15 cellular contexts compared by ENCODE assay signal in the genomic region with DNA sequence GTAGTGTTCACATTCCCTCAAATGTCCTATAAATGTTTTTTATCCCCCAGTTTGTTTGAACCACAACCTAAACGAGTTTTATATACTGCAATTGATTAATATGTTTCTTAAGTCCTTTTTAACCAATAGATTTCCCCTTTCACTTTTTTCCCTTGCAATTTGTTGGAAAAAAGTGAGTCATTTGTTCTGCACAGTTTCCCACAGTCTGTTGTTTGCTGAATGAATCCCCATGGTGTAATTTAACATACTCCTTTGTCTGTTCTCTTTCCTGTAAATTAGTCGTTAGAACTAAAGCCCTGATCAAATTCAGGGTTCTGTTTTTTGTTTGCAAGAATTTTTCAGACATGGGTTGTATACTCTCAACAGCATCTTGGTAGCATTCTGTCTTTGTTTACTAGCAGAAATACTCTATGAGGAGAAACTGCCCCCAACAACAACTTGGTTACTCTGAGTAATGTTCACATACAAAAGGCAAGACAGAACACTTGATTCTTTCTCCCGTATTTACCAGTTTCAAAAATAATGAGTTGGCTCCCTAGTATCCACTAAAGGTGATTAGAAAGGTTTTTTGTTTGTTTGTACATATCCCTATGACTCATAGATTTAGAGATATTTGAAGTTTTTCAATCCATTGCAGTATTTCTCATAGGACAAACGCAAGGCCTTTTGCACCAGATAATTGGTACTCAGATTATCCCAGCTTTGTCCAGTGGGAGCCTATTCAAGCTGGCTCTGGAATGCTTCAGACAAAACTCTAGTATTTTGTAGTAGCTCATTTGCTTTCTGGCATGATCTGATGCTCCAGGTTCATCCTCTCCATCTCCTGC. TPM values are rescaled to one million over a fixed set of nuclear protein-coding genes. Genes with fewer than 3 reads are reported as not detected.
DNase-seq lines count a peak whose midpoint lies in the region; FAIRE-seq and TF ChIP-seq lines count a peak whose summit lies in the region.
"Had no signal": no experiment of that assay in that cellular context is flagged by ENCODE, and none has a peak within 500 bp of the region (broad histone marks: within the 10 kb centered on the region; RNA-seq: fewer than 3 reads in every experiment).

No MANE protein-coding gene starts in this region.

- H3K27me3 ChIP-seq in A673 (replicated peaks; ENCODE audit: insufficient read depth, low read depth, low read length, poor library complexity), result no peaks in the 10 kb centered on the region
- H3K27me3 ChIP-seq: uterus had no signal

- DNase-seq in A673 (ENCODE audit: low spot score) (peak; percentile 45), NCI-H146 (lab: John Stamatoyannopoulos, UW) (peak; percentile 26), dermis blood vessel endothelial cell (peak; percentile 88), lung microvascular endothelial cell (ENCODE audit: low read depth in 2 of 2) (peak; percentile 79 to 83), DMS153 treated with DMSO at 0.1 percent for 48 hours (lab: John Stamatoyannopoulos, UW; ENCODE audit: unreplicated experiment) (no peak), NCI-H2081 treated with DMSO at 0.1 percent for 48 hours (lab: John Stamatoyannopoulos, UW) (no peak), RCC 7860 (ENCODE audit: low spot score) (no peak), erythroblast (lab: John Stamatoyannopoulos, UW) (no peak)
- DNase-seq: activated CD4-positive, alpha-beta memory T cell treated with anti-CD3 and anti-CD28 coated beads, Interleukin-2, amount 10 ng/mL, durations not matched to agents 7 days and 5 days; cortex of kidney; NCI-H1092; NCI-H510A treated with DMSO at 0.1 percent for 48 hours; RPMI8226; uterus had no signal

- BruUV-seq in A673 (replicated peaks; lab: Mats Ljungman, UMichigan), result no TSS peak

- H3K36me3 ChIP-seq in A673 (ENCODE audit: insufficient read depth, low read length, poor library complexity, severe bottlenecking), result peaks cover 6% of the 10 kb centered on the region
- H3K36me3 ChIP-seq: uterus had no signal

- H3K4me1 ChIP-seq in A673 (ENCODE audit: insufficient read depth, low read length, poor library complexity, severe bottlenecking), result no peaks in the 10 kb centered on the region
- H3K4me1 ChIP-seq: uterus had no signal

- POLR2A ChIA-PET in A673 (lab: Charles Lee; ENCODE audit: low non-redundant PET), result no interaction called here

- no peak overlapping the region for H3K4me3 ChIP-seq in A673 (ENCODE audit: low read depth, low read length, poor library complexity, severe bottlenecking)
- H3K4me3 ChIP-seq: uterus had no signal

- no peak for FAIRE-seq in RCC 7860 (lab: Jason Lieb, UNC)
- FAIRE-seq: H1 had no signal

- TF ChIP-seq CTCF in A673 (conservative IDR thresholded peaks at IDR 0.05; ENCODE audit: low read depth, low read length), result no peak

- no peak for TF ChIP-seq POLR2A in erythroblast (IDR thresholded peaks at IDR 0.05; ENCODE audit: low read length)

- no peaks in the 10 kb centered on the region for H3K9me3 ChIP-seq in A673 (ENCODE audit: low read depth, low read length, poor library complexity, severe bottlenecking)
- H3K9me3 ChIP-seq: uterus had no signal

- H3K27ac ChIP-seq in A673 (ENCODE audit: low read depth, low read length, poor library complexity, severe bottlenecking), result no peak overlapping the region
- H3K27ac ChIP-seq: uterus had no signal

- intact Hi-C loops in A673 (cut with micrococcal nuclease; ENCODE audit: unreplicated experiment), result no loop called here

- CTCF ChIA-PET in A673 (lab: Charles Lee), result no interaction called here

RNA-seq across cellular contexts. Expression of gene BLOC1S5, which starts 16.5 kb away (rescaled TPM):
- 21.8 and 22.6 TPM in 2 replicates for total RNA-seq in A673 (2021)
- total RNA-seq in dermis blood vessel endothelial cell, result 23.1 and 23.7 TPM in 2 replicates
- 10.9 and 13.7 TPM in 2 replicates for total RNA-seq in lung microvascular endothelial cell

RNA-seq across cellular contexts. Expression of gene EEF1E1, which starts 54.7 kb away (rescaled TPM):
- total RNA-seq in A673 (2021), result 124 and 147 TPM in 2 replicates
- 64.0 and 99.4 TPM in 2 replicates for total RNA-seq in dermis blood vessel endothelial cell
- 23.4 and 27.9 TPM in 2 replicates for total RNA-seq in lung microvascular endothelial cell

Comparison
In these comparisons a context has a peak if more than half of its experiments do, and no peak if none do; other contexts are left out.
1. DNase-seq: peak in A673 (single experiment), NCI-H146 (single experiment), dermis blood vessel endothelial cell (single experiment) and lung microvascular endothelial cell (2 of 2); none in DMS153 treated with DMSO at 0.1 percent for 48 hours (single experiment), NCI-H2081 treated with DMSO at 0.1 percent for 48 hours (single experiment), RCC 7860 (single experiment) and erythroblast (0 of 2).